8 cellular contexts compared by ENCODE assay signal in the genomic region with DNA sequence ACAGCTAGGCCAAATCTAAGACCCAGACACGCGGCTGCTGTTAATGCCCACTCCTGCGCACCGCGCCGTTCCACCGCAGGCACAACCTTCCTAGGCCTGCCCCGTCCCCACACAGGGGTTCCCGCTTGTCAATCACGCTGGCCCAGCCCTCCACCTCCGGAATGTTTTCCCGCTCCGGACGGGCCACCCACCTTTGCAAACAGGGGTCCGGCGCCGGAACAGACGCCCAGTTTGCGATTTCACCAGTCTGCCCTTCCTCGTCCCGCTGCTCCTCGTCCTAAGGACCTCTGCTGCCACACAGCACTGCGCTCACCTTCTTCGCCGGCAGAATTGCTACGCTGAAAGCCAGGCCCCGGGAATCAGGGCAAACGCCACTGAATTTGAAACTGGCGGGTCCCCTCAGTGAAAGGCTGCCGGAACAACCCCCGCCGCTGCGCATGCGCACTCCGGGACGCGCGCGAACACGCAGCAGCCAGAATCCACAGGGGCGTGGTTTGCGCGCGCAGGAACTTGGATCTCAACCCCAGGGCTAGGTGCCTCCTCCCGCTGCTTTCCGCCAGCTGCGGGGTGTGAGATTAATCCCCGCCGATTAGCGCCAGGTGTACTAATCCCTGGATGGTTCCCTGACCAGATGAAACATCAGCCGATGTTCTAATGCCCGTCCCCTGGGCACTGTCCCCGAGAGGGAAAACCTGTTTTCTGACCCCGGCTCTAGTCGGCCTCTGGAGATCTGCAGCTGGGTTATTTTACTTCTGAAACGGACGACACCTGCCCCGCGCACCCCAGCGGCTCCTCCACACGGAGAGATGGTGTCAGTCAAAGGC.
A peak's percentile ranks its signal among the peaks of the same experiment; 100 is the strongest.
DNase-seq lines count a peak whose midpoint lies in the region; ATAC-seq, FAIRE-seq and TF ChIP-seq lines count a peak whose summit lies in the region.
"Not testable (repeated sequence)": the region's sequence is repeated elsewhere in the genome, so short reads cannot be mapped to it uniquely, and the experiment has no call there.

No MANE protein-coding gene starts in this region.

- not testable (repeated sequence) for H3K9me3 Mint-ChIP-seq in activated T-cell treated with anti-CD3 and anti-CD28 coated beads, Interleukin-2, amount 50 U/mL, for 72 hours; naive thymus-derived CD8-positive, alpha-beta T cell; stimulated activated effector memory CD8-positive, alpha-beta T cell treated with anti-CD3 and anti-CD28 coated beads, Interleukin-12 subunit alpha, Interleukin-12 subunit beta, amount 100 ng/mL, for 72 hours

- H3F3A ChIP-seq in DOHH2 (ENCODE audit: control insufficient read depth, insufficient read depth) = not testable (repeated sequence)

- H4K20me1 ChIP-seq in DOHH2 (ENCODE audit: control insufficient read depth, insufficient read depth, low read depth, low read length) = not testable (repeated sequence)

- DNase-seq in RCC 7860 (ENCODE audit: low spot score) (peak; percentile 67), fibroblast of mammary gland (ENCODE audit: low read depth) (peak; percentile 69)
- DNase-seq in activated T-cell treated with anti-CD3 and anti-CD28 coated beads, Interleukin-2, amount 50 U/mL, for 72 hours = peak; percentile 90
- DNase-seq in naive thymus-derived CD8-positive, alpha-beta T cell = peak; percentile 80 to 96 (median 90)
- peak; percentile 81 to 95 for DNase-seq in stimulated activated effector memory CD8-positive, alpha-beta T cell treated with anti-CD3 and anti-CD28 coated beads, Interleukin-12 subunit alpha, Interleukin-12 subunit beta, amount 100 ng/mL, for 72 hours (ENCODE audit: low spot score in 2 of 2)

- H3K27ac ChIP-seq in DOHH2 (ENCODE audit: low read depth, low read length) (peak overlapping the region; percentile 55), KOPT-K1 (ENCODE audit: low read depth, low read length, poor library complexity, severe bottlenecking) (peak overlapping the region; percentile 63)

- not testable (repeated sequence) for H3K9me3 ChIP-seq in DOHH2 (ENCODE audit: control insufficient read depth, insufficient read depth, low read length); KOPT-K1 (ENCODE audit: insufficient read depth, low read length, poor library complexity, severe bottlenecking)

- peaks cover 14% of the 10 kb centered on the region for H3K4me1 ChIP-seq in DOHH2 (ENCODE audit: control insufficient read depth, low read length)

- POLR2A ChIA-PET in naive thymus-derived CD8-positive, alpha-beta T cell (lab: Charles Lee) = not testable (repeated sequence)

- peak overlapping the region; percentile 72 for H3K4me3 ChIP-seq in DOHH2 (ENCODE audit: low read length)
- peak overlapping the region; percentile 68 for H3K4me3 ChIP-seq in fibroblast of mammary gland (ENCODE audit: control insufficient read depth, low read depth, low read length)

- peaks cover 21% of the 10 kb centered on the region for H3K4me1 Mint-ChIP-seq in activated T-cell treated with anti-CD3 and anti-CD28 coated beads, Interleukin-2, amount 50 U/mL, for 72 hours (ENCODE audit: low read depth)
- peaks cover 14 to 26% (median 22%) of the 10 kb centered on the region in 4 donors for H3K4me1 Mint-ChIP-seq in naive thymus-derived CD8-positive, alpha-beta T cell
- H3K4me1 Mint-ChIP-seq in stimulated activated effector memory CD8-positive, alpha-beta T cell treated with anti-CD3 and anti-CD28 coated beads, Interleukin-12 subunit alpha, Interleukin-12 subunit beta, amount 100 ng/mL, for 72 hours = peaks cover 24% of the 10 kb centered on the region

- H3K36me3 Mint-ChIP-seq in activated T-cell treated with anti-CD3 and anti-CD28 coated beads, Interleukin-2, amount 50 U/mL, for 72 hours (ENCODE audit: insufficient read depth in 2 of 2); naive thymus-derived CD8-positive, alpha-beta T cell: not testable (repeated sequence)
- peaks cover 13% of the 10 kb centered on the region for H3K36me3 Mint-ChIP-seq in stimulated activated effector memory CD8-positive, alpha-beta T cell treated with anti-CD3 and anti-CD28 coated beads, Interleukin-12 subunit alpha, Interleukin-12 subunit beta, amount 100 ng/mL, for 72 hours

- H3K27me3 ChIP-seq in DOHH2 (ENCODE audit: control insufficient read depth, low read length) = not testable (repeated sequence)

- peak overlapping the region; percentile 99 to 100 for H3K4me3 Mint-ChIP-seq in activated T-cell treated with anti-CD3 and anti-CD28 coated beads, Interleukin-2, amount 50 U/mL, for 72 hours
- peak overlapping the region; percentile 96 to 100 (median 98) for H3K4me3 Mint-ChIP-seq in naive thymus-derived CD8-positive, alpha-beta T cell
- H3K4me3 Mint-ChIP-seq in stimulated activated effector memory CD8-positive, alpha-beta T cell treated with anti-CD3 and anti-CD28 coated beads, Interleukin-12 subunit alpha, Interleukin-12 subunit beta, amount 100 ng/mL, for 72 hours = peak overlapping the region; percentile 99

- H3K9me2 ChIP-seq in DOHH2 (replicated peaks; ENCODE audit: control insufficient read depth, low read length) = not testable (repeated sequence)

- not testable (repeated sequence) for H3K27me3 Mint-ChIP-seq in activated T-cell treated with anti-CD3 and anti-CD28 coated beads, Interleukin-2, amount 50 U/mL, for 72 hours (ENCODE audit: low read depth); naive thymus-derived CD8-positive, alpha-beta T cell

- H3K36me3 ChIP-seq in DOHH2 (ENCODE audit: control insufficient read depth, low read length); KOPT-K1 (ENCODE audit: insufficient read depth, low read length): not testable (repeated sequence)

- peak overlapping the region; percentile 99 for H3K27ac Mint-ChIP-seq in activated T-cell treated with anti-CD3 and anti-CD28 coated beads, Interleukin-2, amount 50 U/mL, for 72 hours
- H3K27ac Mint-ChIP-seq in naive thymus-derived CD8-positive, alpha-beta T cell = peak overlapping the region; percentile 84 to 97 (median 94)
- peak overlapping the region; percentile 99 for H3K27ac Mint-ChIP-seq in stimulated activated effector memory CD8-positive, alpha-beta T cell treated with anti-CD3 and anti-CD28 coated beads, Interleukin-12 subunit alpha, Interleukin-12 subunit beta, amount 100 ng/mL, for 72 hours

- not testable (repeated sequence) for TF ChIP-seq CTCF in DOHH2 (IDR thresholded peaks at IDR 0.05; ENCODE audit: low read depth, low read length, poor library complexity, severe bottlenecking); fibroblast of mammary gland (conservative IDR thresholded peaks at IDR 0.05; ENCODE audit: control insufficient read depth, insufficient read depth, low read depth, low read length)

- peak; percentile 70 for ATAC-seq in GM21825 (IDR thresholded peaks at IDR 0.05; ENCODE audit: unreplicated experiment)
- peak; percentile 86 to 87 for ATAC-seq in activated T-cell treated with anti-CD3 and anti-CD28 coated beads, Interleukin-2, amount 50 U/mL, for 72 hours (replicated peaks in 1 of 2)
- ATAC-seq in naive thymus-derived CD8-positive, alpha-beta T cell = peak; percentile 85 to 93
- ATAC-seq in stimulated activated effector memory CD8-positive, alpha-beta T cell treated with anti-CD3 and anti-CD28 coated beads, Interleukin-12 subunit alpha, Interleukin-12 subunit beta, amount 100 ng/mL, for 72 hours = peak; percentile 85

- not testable (repeated sequence) for FAIRE-seq in RCC 7860 (lab: Jason Lieb, UNC)

- H3K4me2 ChIP-seq in DOHH2 (ENCODE audit: low read length) = peak overlapping the region; percentile 84

- peaks cover 25% of the 10 kb centered on the region for H3K79me2 ChIP-seq in DOHH2 (ENCODE audit: control insufficient read depth, low read length)

Comparison
In these comparisons a context has a peak if more than half of its experiments do, and no peak if none do; other contexts are left out.
1. Peak in every context shown above with its lines: DNase-seq, ATAC-seq, H3K4me3 ChIP-seq and H3K27ac ChIP-seq.